In the genomic region with DNA sequence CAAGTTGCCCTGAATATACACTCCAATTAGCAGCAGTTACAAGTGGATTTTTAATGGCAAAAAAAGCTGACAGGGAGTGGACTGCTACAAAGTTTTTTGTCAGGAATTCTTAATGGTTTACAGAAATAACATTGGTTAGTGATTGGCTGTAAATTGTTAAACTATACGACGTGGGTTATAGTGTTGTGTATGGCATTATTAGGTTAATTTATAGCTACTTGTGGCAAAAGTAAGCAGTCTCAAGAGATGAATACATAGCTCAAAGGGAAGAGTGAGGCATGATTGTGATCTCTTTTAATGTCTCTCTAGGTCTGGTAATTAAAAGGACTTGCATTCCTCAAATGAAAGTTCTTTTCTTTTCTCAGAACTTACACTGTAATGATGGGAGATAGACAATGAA, we compare ENCODE assay signal across 21 cellular contexts.
DNase-seq lines count a peak whose midpoint lies in the region; ATAC-seq, FAIRE-seq and TF ChIP-seq lines count a peak whose summit lies in the region.
"Had no signal": no experiment of that assay in that cellular context is flagged by ENCODE, and none has a peak within 500 bp of the region (broad histone marks: within the 10 kb centered on the region; RNA-seq: fewer than 3 reads in every experiment).

No MANE protein-coding gene starts in this region.

- no peaks in the 10 kb centered on the region for H3K79me1 ChIP-seq in H1 (ENCODE audit: low read depth, low read length)
- no peaks in the 10 kb centered on the region for H3K79me1 ChIP-seq in mesendoderm (ENCODE audit: low read length)
- no peaks in the 10 kb centered on the region for H3K79me1 ChIP-seq in H9 (ENCODE audit: insufficient read depth, low read depth, low read length, poor library complexity, severe bottlenecking)
- no peaks in the 10 kb centered on the region for H3K79me1 ChIP-seq in neuronal stem cell (ENCODE audit: low read depth, low read length)

- H2AFZ ChIP-seq in H1 (ENCODE audit: low read length) (no peak overlapping the region), H9 (ENCODE audit: low read length) (no peak overlapping the region), neuronal stem cell (ENCODE audit: low read length) (no peak overlapping the region)

- H4K20me1 ChIP-seq in H1 (replicated peaks in 1 of 2; ENCODE audit: control insufficient read depth in 1 of 2, insufficient read depth in 2 of 2, low read length in 2 of 2) (no peaks in the 10 kb centered on the region), H9 (ENCODE audit: control insufficient read depth, insufficient read depth, insufficient read length) (no peaks in the 10 kb centered on the region)

- H3K4me2 ChIP-seq in H1 (ENCODE audit: insufficient read depth in 1 of 2, low read depth in 2 of 2, low read length in 2 of 2) (peak overlapping the region in 1 of 2 experiments; percentile 89; a peak in 2 of 4 replicates), mesendoderm (ENCODE audit: low read length) (no peak overlapping the region), H9 (ENCODE audit: insufficient read depth, insufficient read length, low read length) (no peak overlapping the region), neuronal stem cell (ENCODE audit: insufficient read depth, low read length, poor library complexity, severe bottlenecking) (no peak overlapping the region)
- H3K4me2 ChIP-seq: SK-N-SH had no signal

- no peak for TF ChIP-seq POLR2A in H1 (IDR thresholded peaks at IDR 0.05; ENCODE audit: control extremely low read depth in 1 of 2, low read depth in 2 of 2, low read length in 2 of 2)

- TF ChIP-seq RAD21 in H1 (IDR thresholded peaks at IDR 0.05 in 1 of 2, conservative IDR thresholded peaks at IDR 0.05 in 1 of 2; ENCODE audit: low read depth in 2 of 2, low read length in 2 of 2) = no peak

- H3K4me1 Mint-ChIP-seq in H9 = peaks cover 79 to 87% of the 10 kb centered on the region in 2 experiments
- H3K4me1 Mint-ChIP-seq: CD4-positive, alpha-beta memory T cell had no signal

- no peak for DNase-seq in H1 (ENCODE audit: low read depth in 1 of 2, low spot score in 2 of 2)
- DNase-seq in mesendoderm = no peak
- DNase-seq in H9 = no peak
- no peak for DNase-seq in neuronal stem cell (ENCODE audit: low spot score)
- DNase-seq in stimulated activated naive CD4-positive, alpha-beta T cell (lab: John Stamatoyannopoulos, UW) = no peak
- DNase-seq: C1 segment of cervical spinal cord; CD4-positive, alpha-beta memory T cell; COR-L47; KBM-7; NCI-H1105 treated with DMSO at 0.1 percent for 48 hours; NCI-H146; NCI-H1930; NCI-H2107; NCI-H524 treated with DMSO at 0.1 percent for 48 hours; NCI-H774; SK-N-SH had no signal

- peak overlapping the region; percentile 94 for H3K27ac ChIP-seq in HUES48 (ENCODE audit: low read depth, low read length)
- no peak overlapping the region for H3K27ac ChIP-seq in H1 (ENCODE audit: low read depth, low read length)
- H3K27ac ChIP-seq in mesendoderm (ENCODE audit: low read depth, low read length) = no peak overlapping the region
- no peak overlapping the region for H3K27ac ChIP-seq in H9 (ENCODE audit: insufficient read length, low read depth, low read length)
- H3K27ac ChIP-seq in neuronal stem cell (replicated peaks; ENCODE audit: low read length) = no peak overlapping the region

- no peak overlapping the region for H4K8ac ChIP-seq in H1 (ENCODE audit: extremely low read depth, insufficient read depth, low read length)
- H4K8ac ChIP-seq in mesendoderm (ENCODE audit: low read depth, low read length) = no peak overlapping the region
- H4K8ac ChIP-seq in H9 (replicated peaks; ENCODE audit: insufficient read length, low read depth, low read length) = no peak overlapping the region
- H4K8ac ChIP-seq in neuronal stem cell (ENCODE audit: low read depth, low read length) = no peak overlapping the region

- H2BK20ac ChIP-seq in H1 (ENCODE audit: low read length) = no peak overlapping the region
- H2BK20ac ChIP-seq in H9 (ENCODE audit: low read depth, low read length, poor library complexity, severe bottlenecking) = no peak overlapping the region

- H4K91ac ChIP-seq in H1 (replicated peaks; ENCODE audit: insufficient read length, low read length) (peak overlapping the region; percentile 77), H9 (ENCODE audit: insufficient read length, low read depth, low read length) (no peak overlapping the region), neuronal stem cell (ENCODE audit: low read depth, low read length, poor library complexity) (no peak overlapping the region)

- TF ChIP-seq EP300 in H1 (IDR thresholded peaks at IDR 0.05; ENCODE audit: borderline replicate concordance in 1 of 2, low read depth in 2 of 2, low read length in 2 of 2) = no peak

- no peak overlapping the region for H3K4me3 ChIP-seq in HUES48 (ENCODE audit: low read depth, low read length)
- no peak overlapping the region; a peak in 1 of 8 replicates for H3K4me3 ChIP-seq in H1 (ENCODE audit: extremely low read depth in 1 of 4, insufficient read depth in 2 of 4, low read depth in 3 of 4, low read length in 4 of 4)
- H3K4me3 ChIP-seq in mesendoderm (ENCODE audit: low read length) = no peak overlapping the region
- H3K4me3 ChIP-seq in neuronal stem cell (ENCODE audit: low read length in 2 of 2) = no peak overlapping the region
- H3K4me3 ChIP-seq: GM12878 had no signal

- H3K36me3 ChIP-seq in HUES48 (ENCODE audit: control insufficient read depth, insufficient read depth, low read length) (no peaks in the 10 kb centered on the region), H1 (ENCODE audit: control insufficient read depth in 2 of 4, insufficient read depth in 4 of 4, low read length in 3 of 4) (no peaks in the 10 kb centered on the region), mesendoderm (ENCODE audit: control insufficient read depth, insufficient read depth, low read length) (no peaks in the 10 kb centered on the region), neuronal stem cell (replicated peaks in 1 of 2; ENCODE audit: control insufficient read depth in 2 of 2, insufficient read depth in 2 of 2, low read length in 2 of 2) (no peaks in the 10 kb centered on the region)

- peak overlapping the region in 1 of 3 experiments; percentile 86; a peak in 3 of 7 replicates for H3K27ac Mint-ChIP-seq in H9
- H3K27ac Mint-ChIP-seq: CD4-positive, alpha-beta memory T cell had no signal

- H3K18ac ChIP-seq in H1 (ENCODE audit: extremely low read depth, low read length) = no peak overlapping the region
- peak overlapping the region; percentile 39 for H3K18ac ChIP-seq in mesendoderm (ENCODE audit: low read length)
- no peak overlapping the region for H3K18ac ChIP-seq in H9 (ENCODE audit: insufficient read length, low read depth, low read length)
- H3K18ac ChIP-seq in neuronal stem cell (ENCODE audit: low read length) = no peak overlapping the region

- peaks cover 5 to 8% (median 7%) of the 10 kb centered on the region in 3 experiments; a peak in 6 of 7 replicates for H3K36me3 Mint-ChIP-seq in H9 (ENCODE audit: insufficient read depth in 1 of 3, low read depth in 3 of 3)
- H3K36me3 Mint-ChIP-seq: CD4-positive, alpha-beta memory T cell had no signal

- POLR2A ChIA-PET in H1 (lab: Charles Lee; ENCODE audit: partially characterized antibody) = interaction anchor here (1.4 to 2.2 kb wide), 4 partner anchors 8 to 112 kb away, joined by 3 to 8 read pairs (median 6); a partner anchor contains a TSS

- H2BK5ac ChIP-seq in H1 (ENCODE audit: low read depth, low read length) = peak overlapping the region; percentile 36; the same call in 1 of the 2 replicates
- no peak overlapping the region for H2BK5ac ChIP-seq in mesendoderm (ENCODE audit: low read length)
- H2BK5ac ChIP-seq in H9 (ENCODE audit: insufficient read length, low read length) = no peak overlapping the region
- H2BK5ac ChIP-seq in neuronal stem cell (ENCODE audit: low read length) = no peak overlapping the region

- no peak overlapping the region for H2AK5ac ChIP-seq in H1 (ENCODE audit: low read depth, low read length)
- no peak overlapping the region for H2AK5ac ChIP-seq in mesendoderm (ENCODE audit: low read length)
- H2AK5ac ChIP-seq in H9 (ENCODE audit: insufficient read length, low read length) = no peak overlapping the region
- H2AK5ac ChIP-seq in neuronal stem cell (ENCODE audit: low read depth, low read length) = no peak overlapping the region

- no peak overlapping the region for H3K4me3 Mint-ChIP-seq in H9
- H3K4me3 Mint-ChIP-seq: CD4-positive, alpha-beta memory T cell had no signal

- H3K79me2 ChIP-seq in H1 (ENCODE audit: control insufficient read depth in 1 of 2, insufficient read depth in 2 of 2, low read length in 2 of 2) (no peaks in the 10 kb centered on the region), mesendoderm (ENCODE audit: control insufficient read depth, insufficient read depth, low read length) (no peaks in the 10 kb centered on the region), H9 (ENCODE audit: insufficient read depth, low read length) (no peaks in the 10 kb centered on the region)

- H3K27me3 ChIP-seq in HUES48 (ENCODE audit: control insufficient read depth, insufficient read depth, low read length) = no peaks in the 10 kb centered on the region
- H3K27me3 ChIP-seq in H1 (replicated peaks in 1 of 4; ENCODE audit: control insufficient read depth in 3 of 4, extremely low read depth in 1 of 4, insufficient read depth in 3 of 4, low read length in 3 of 4) = no peaks in the 10 kb centered on the region
- no peaks in the 10 kb centered on the region for H3K27me3 ChIP-seq in mesendoderm (ENCODE audit: insufficient read depth, low read length, poor library complexity)
- H3K27me3 ChIP-seq in H9 (ENCODE audit: insufficient read depth, low read length) = no peaks in the 10 kb centered on the region
- no peaks in the 10 kb centered on the region for H3K27me3 ChIP-seq in neuronal stem cell (ENCODE audit: control insufficient read depth in 3 of 3, insufficient read depth in 3 of 3, low read depth in 1 of 3, low read length in 3 of 3)

- CTCF ChIA-PET in H1 (lab: Charles Lee; ENCODE audit: partially characterized antibody) = interaction anchor here (1.9 to 38.2 kb wide), 4 partner anchors 1 to 156 kb away, joined by 4 to 2918 read pairs (median 1033); a partner anchor contains a TSS

- H3K4ac ChIP-seq in H1 (replicated peaks; ENCODE audit: insufficient read length, low read depth, low read length) = no peak overlapping the region
- peak overlapping the region; percentile 43 for H3K4ac ChIP-seq in mesendoderm (ENCODE audit: low read depth, low read length)
- H3K4ac ChIP-seq in H9 (ENCODE audit: low read depth, low read length) = no peak overlapping the region
- H3K4ac ChIP-seq in neuronal stem cell (ENCODE audit: low read length) = no peak overlapping the region

- H3K4me1 ChIP-seq in HUES48 (ENCODE audit: control insufficient read depth, insufficient read depth, low read length) = peaks cover 73% of the 10 kb centered on the region
- H3K4me1 ChIP-seq in H1 (replicated peaks in 1 of 4; ENCODE audit: control insufficient read depth in 3 of 4, insufficient read depth in 4 of 4, low read length in 3 of 4) = peaks cover 16 to 39% (median 34%) of the 10 kb centered on the region in 4 experiments
- H3K4me1 ChIP-seq in mesendoderm (ENCODE audit: control insufficient read depth, low read depth, low read length) = peaks cover 18% of the 10 kb centered on the region
- H3K4me1 ChIP-seq in H9 (ENCODE audit: insufficient read depth, low read length) = peaks cover 36% of the 10 kb centered on the region
- H3K4me1 ChIP-seq in neuronal stem cell (ENCODE audit: control insufficient read depth in 2 of 2, insufficient read depth in 1 of 2, low read depth in 1 of 2, low read length in 2 of 2) = peaks cover 24 to 27% of the 10 kb centered on the region in 2 donors

- H4K5ac ChIP-seq in H1 (ENCODE audit: insufficient read length, low read depth, low read length) (no peak overlapping the region), mesendoderm (ENCODE audit: low read length) (no peak overlapping the region), H9 (ENCODE audit: insufficient read length, low read depth, low read length) (no peak overlapping the region)

- no peak overlapping the region for H3T11ph ChIP-seq in H9 (ENCODE audit: low read length)

- H3K27me3 Mint-ChIP-seq in H9 (ENCODE audit: low read depth) = peaks cover 1% of the 10 kb centered on the region

- no peak for TF ChIP-seq CTCF in H1 (IDR thresholded peaks at IDR 0.05; ENCODE audit: control extremely low read depth in 1 of 3, insufficient read depth in 1 of 3, low read depth in 1 of 3, low read length in 3 of 3)
- no peak for TF ChIP-seq CTCF in H9 (conservative IDR thresholded peaks at IDR 0.05)

- no peaks in the 10 kb centered on the region; the same call in 1 of the 2 replicates for H3K23me2 ChIP-seq in H1 (ENCODE audit: low read depth, low read length)
- H3K23me2 ChIP-seq in H9 (ENCODE audit: insufficient read length, low read depth, low read length, poor library complexity, severe bottlenecking) = peaks cover 4% of the 10 kb centered on the region

- no peak for ATAC-seq in GM18511 (IDR thresholded peaks at IDR 0.05; ENCODE audit: unreplicated experiment)
- ATAC-seq: GM12878 had no signal

- H3K9ac ChIP-seq in HUES48 (ENCODE audit: low read depth, low read length) (peak overlapping the region; percentile 73; the same call in 1 of the 2 replicates), H1 (replicated peaks in 1 of 4; ENCODE audit: extremely low read depth in 1 of 4, low read depth in 3 of 4, low read length in 3 of 4) (no peak overlapping the region), mesendoderm (ENCODE audit: low read length) (no peak overlapping the region), H9 (ENCODE audit: extremely low read depth, insufficient read length, low read length) (no peak overlapping the region), neuronal stem cell (ENCODE audit: low read depth, low read length, poor library complexity) (no peak overlapping the region)
- H3K9ac ChIP-seq: SK-N-SH had no signal

- peaks cover under 1 to 4% of the 10 kb centered on the region in 2 experiments; a peak in 3 of 5 replicates for H3K9me3 Mint-ChIP-seq in H9

- peak overlapping the region; percentile 94 for H2BK120ac ChIP-seq in H1 (replicated peaks; ENCODE audit: low read depth, low read length)
- no peak overlapping the region for H2BK120ac ChIP-seq in mesendoderm (ENCODE audit: low read depth, low read length)
- no peak overlapping the region for H2BK120ac ChIP-seq in H9 (ENCODE audit: low read depth, low read length, poor library complexity, severe bottlenecking)
- H2BK120ac ChIP-seq in neuronal stem cell (ENCODE audit: low read depth, low read length) = no peak overlapping the region

- H3K56ac ChIP-seq in H1 (replicated peaks; ENCODE audit: insufficient read length, low read depth, low read length) (no peak overlapping the region), mesendoderm (ENCODE audit: low read length) (no peak overlapping the region), H9 (ENCODE audit: insufficient read length, low read depth, low read length) (no peak overlapping the region)

- H3K23ac ChIP-seq in H1 (ENCODE audit: insufficient read length) = no peak overlapping the region
- H3K23ac ChIP-seq in mesendoderm (ENCODE audit: low read length) = no peak overlapping the region
- no peak overlapping the region for H3K23ac ChIP-seq in H9 (ENCODE audit: insufficient read length, low read depth, low read length)
- H3K23ac ChIP-seq in neuronal stem cell (ENCODE audit: low read depth, low read length, poor library complexity) = no peak overlapping the region

- H3K9me3 ChIP-seq in HUES48 (ENCODE audit: control insufficient read depth, insufficient read depth, low read length) = 0 out of 2 replicates have a peak, but pooled peaks cover 2% of the 10 kb centered on the region
- no peaks in the 10 kb centered on the region for H3K9me3 ChIP-seq in H1 (ENCODE audit: insufficient read depth in 2 of 2, low read depth in 1 of 2, low read length in 1 of 2)
- no peaks in the 10 kb centered on the region for H3K9me3 ChIP-seq in H9 (ENCODE audit: control insufficient read depth, low read depth, low read length)
- peaks cover 3 to 4% of the 10 kb centered on the region in 2 donors for H3K9me3 ChIP-seq in neuronal stem cell (replicated peaks in 1 of 2; ENCODE audit: control insufficient read depth in 2 of 2, insufficient read depth in 1 of 2, low read depth in 1 of 2, low read length in 2 of 2)
- H3K9me3 ChIP-seq: SK-N-SH had no signal

- H2BK15ac ChIP-seq in H1 (ENCODE audit: low read length) (no peak overlapping the region), mesendoderm (replicated peaks; ENCODE audit: low read depth) (no peak overlapping the region), H9 (ENCODE audit: low read depth, low read length) (no peak overlapping the region), neuronal stem cell (ENCODE audit: low read length) (no peak overlapping the region)

- H3K14ac ChIP-seq in H1 (ENCODE audit: insufficient read length) (no peak overlapping the region), H9 (ENCODE audit: insufficient read depth, low read length) (no peak overlapping the region), neuronal stem cell (ENCODE audit: low read length) (no peak overlapping the region)

- 64% methylated on average over 2 of the region's 2 CpGs; no CpG with 5 or more reads in 1 of the 2 experiments for WGBS in H1 (ENCODE audit: extremely low coverage in 1 of 2, insufficient coverage in 1 of 2, insufficient read length in 1 of 2, insufficient replicate concordance in 2 of 2, low coverage in 1 of 2, low lambda C conversion rate in 2 of 2, missing lambda C conversion rate in 1 of 2), 2 experiments
- WGBS in mesendoderm (ENCODE audit: extremely low coverage, insufficient coverage, low lambda C conversion rate) = no CpG with 5 or more reads among the region's 2 CpGs
- no CpG with 5 or more reads among the region's 2 CpGs for WGBS in H9 (ENCODE audit: extremely low coverage, insufficient read length, low lambda C conversion rate)
- WGBS in neuronal stem cell (ENCODE audit: extremely low coverage in 2 of 2, insufficient read length in 2 of 2, insufficient replicate concordance in 1 of 2), 2 donors = no CpG with 5 or more reads among the region's 2 CpGs

- no peak for FAIRE-seq in H1 (lab: Jason Lieb, UNC)
- FAIRE-seq: A204.1, G401.6, GM12878 had no signal

- H2BK12ac ChIP-seq in H1 (ENCODE audit: low read depth, low read length) (no peak overlapping the region), H9 (ENCODE audit: insufficient read length, low read depth, low read length) (no peak overlapping the region), neuronal stem cell (ENCODE audit: low read length) (no peak overlapping the region)
